ENCODE assay signal across 8 cellular contexts in genomic region chr9:69120380-69121154, GRCh38. TPM values are rescaled to one million over a fixed set of nuclear protein-coding genes. Genes with fewer than 3 reads are reported as not detected.
DNase-seq lines count a peak whose midpoint lies in the region; ATAC-seq and TF ChIP-seq lines count a peak whose summit lies in the region.

No MANE protein-coding gene starts in this region.

- ATAC-seq in activated CD8-positive, alpha-beta memory T cell treated with anti-CD3 and anti-CD28 coated beads, Interleukin-2, amount 10 ng/mL, durations not matched to agents 7 days and 5 days = peak; percentile 4
- ATAC-seq in left ventricle myocardium superior (peak; percentile 47), psoas muscle (peak in 2 of 4 donors; percentile 23 to 55), HG03439 (IDR thresholded peaks at IDR 0.05; ENCODE audit: unreplicated experiment) (no peak)

- CTCF ChIA-PET in activated CD8-positive, alpha-beta memory T cell treated with anti-CD3 and anti-CD28 coated beads, Interleukin-2, amount 10 ng/mL, durations not matched to agents 7 days and 5 days (lab: Charles Lee) = no interaction called here

- H3K27ac Mint-ChIP-seq in activated CD8-positive, alpha-beta memory T cell treated with anti-CD3 and anti-CD28 coated beads, Interleukin-2, amount 10 ng/mL, durations not matched to agents 7 days and 5 days = no peak overlapping the region

- H3K27me3 ChIP-seq in psoas muscle (ENCODE audit: insufficient read depth in 3 of 3, low read length in 2 of 3) = no peaks in the 10 kb centered on the region

- 57 to 66% (median 59%) methylated on average over 27 of the region's 27 CpGs for WGBS in psoas muscle, 3 donors

- H3K27ac ChIP-seq in psoas muscle = no peak overlapping the region

- H3K36me3 Mint-ChIP-seq in activated CD8-positive, alpha-beta memory T cell treated with anti-CD3 and anti-CD28 coated beads, Interleukin-2, amount 10 ng/mL, durations not matched to agents 7 days and 5 days = no peaks in the 10 kb centered on the region

- H3K9me3 ChIP-seq in psoas muscle = no peaks in the 10 kb centered on the region

- H3K27me3 Mint-ChIP-seq in activated CD8-positive, alpha-beta memory T cell treated with anti-CD3 and anti-CD28 coated beads, Interleukin-2, amount 10 ng/mL, durations not matched to agents 7 days and 5 days = peaks cover 12% of the 10 kb centered on the region

- intact Hi-C loops in left ventricle myocardium superior (cut with micrococcal nuclease) (no loop called here), psoas muscle (cut with DNase I) (no loop called here)

- H3K9me3 Mint-ChIP-seq in activated CD8-positive, alpha-beta memory T cell treated with anti-CD3 and anti-CD28 coated beads, Interleukin-2, amount 10 ng/mL, durations not matched to agents 7 days and 5 days (ENCODE audit: low read depth) = no peaks in the 10 kb centered on the region

- peak; percentile 92 for DNase-seq in LNCaP clone FGC (ENCODE audit: low read depth)
- no peak for DNase-seq in activated CD8-positive, alpha-beta memory T cell treated with anti-CD3 and anti-CD28 coated beads, Interleukin-2, amount 10 ng/mL, durations not matched to agents 7 days and 5 days
- peak; percentile 35 for DNase-seq in left ventricle myocardium superior
- DNase-seq in psoas muscle = no peak
- DNase-seq in NCI-H82 (lab: John Stamatoyannopoulos, UW) = no peak
- DNase-seq in NCI-H2171 (lab: John Stamatoyannopoulos, UW) = no peak

- peaks cover 9% of the 10 kb centered on the region for H3K4me1 Mint-ChIP-seq in activated CD8-positive, alpha-beta memory T cell treated with anti-CD3 and anti-CD28 coated beads, Interleukin-2, amount 10 ng/mL, durations not matched to agents 7 days and 5 days

- no peaks in the 10 kb centered on the region for H3K36me3 ChIP-seq in psoas muscle (ENCODE audit: insufficient read depth in 1 of 2, low read depth in 1 of 2)

- H3K4me3 ChIP-seq in GM08714 (ENCODE audit: low read length) = peak overlapping the region; percentile 77; the same call in 1 of the 2 replicates
- H3K4me3 ChIP-seq in LNCaP clone FGC (ENCODE audit: low read depth, low read length) = peak overlapping the region; percentile 60
- peak overlapping the region; percentile 77 for H3K4me3 ChIP-seq in psoas muscle

- no peaks in the 10 kb centered on the region for H3K4me1 ChIP-seq in psoas muscle

- no peak for TF ChIP-seq CTCF in LNCaP clone FGC (IDR thresholded peaks at IDR 0.05; ENCODE audit: control insufficient read depth, extremely low read depth, insufficient read depth)
- TF ChIP-seq CTCF in psoas muscle (IDR thresholded peaks at IDR 0.05) = no peak

- peak overlapping the region; percentile 55 for H3K4me3 Mint-ChIP-seq in activated CD8-positive, alpha-beta memory T cell treated with anti-CD3 and anti-CD28 coated beads, Interleukin-2, amount 10 ng/mL, durations not matched to agents 7 days and 5 days

RNA-seq across cellular contexts. Expression of gene TJP2, which starts 53.5 kb away (rescaled TPM):
- 10 to 100 TPM; 16.9 to 17.6 TPM for total RNA-seq in activated CD8-positive, alpha-beta memory T cell treated with anti-CD3 and anti-CD28 coated beads, Interleukin-2, amount 10 ng/mL, durations not matched to agents 7 days and 5 days
- total RNA-seq in left ventricle myocardium superior (123 TPM), psoas muscle (10 to 100 TPM; 14.8 to 25.1 (median 19.0) TPM)
- 10 to 100 TPM in 1 of 3 donors, 1 to 10 TPM in 2; 6.6 to 12.5 (median 7.9) TPM for polyA plus RNA-seq in psoas muscle

Comparison
In these comparisons a context has a peak if more than half of its experiments do, and no peak if none do; other contexts are left out.
1. DNase-seq: peak in LNCaP clone FGC (single experiment) and left ventricle myocardium superior (single experiment); none in activated CD8-positive, alpha-beta memory T cell treated with anti-CD3 and anti-CD28 coated beads, Interleukin-2, amount 10 ng/mL, durations not matched to agents 7 days and 5 days (single experiment), psoas muscle (0 of 2), NCI-H82 (single experiment) and NCI-H2171 (single experiment).
2. Peak in every context shown above with its lines, with median percentiles within 50 percentile points of each other: H3K4me3 ChIP-seq.